ENCODE assay signal across 11 cellular contexts in genomic region chrX:104668550-104668949, GRCh38.
DNase-seq lines count a peak whose midpoint lies in the region; ATAC-seq and TF ChIP-seq lines count a peak whose summit lies in the region.
"Had no signal": no experiment of that assay in that cellular context is flagged by ENCODE, and none has a peak within 500 bp of the region (broad histone marks: within the 10 kb centered on the region; RNA-seq: fewer than 3 reads in every experiment).

No MANE protein-coding gene starts in this region.

- H4K5ac ChIP-seq in H9 (ENCODE audit: insufficient read length, low read depth, low read length), result no peak overlapping the region

- H3K9me2 ChIP-seq in PC-3 (replicated peaks; ENCODE audit: low read length), result no peaks in the 10 kb centered on the region

- no peak overlapping the region for H2BK20ac ChIP-seq in H9 (ENCODE audit: low read depth, low read length, poor library complexity, severe bottlenecking)

- H3F3A ChIP-seq in PC-3 (ENCODE audit: low read length, unreplicated experiment), result no peaks in the 10 kb centered on the region

- H3K27ac Mint-ChIP-seq in H9, result no peak overlapping the region
- no peak overlapping the region for H3K27ac Mint-ChIP-seq in progenitor cell of endocrine pancreas
- H3K27ac Mint-ChIP-seq: activated T-cell treated with anti-CD3 and anti-CD28 coated beads, Interleukin-2, amount 50 U/mL, for 72 hours had no signal

- H3K4me3 ChIP-seq in PC-3 (ENCODE audit: low read length), result no peak overlapping the region
- no peak overlapping the region for H3K4me3 ChIP-seq in fibroblast of pulmonary artery (replicated peaks; ENCODE audit: low read depth, low read length)

- ATAC-seq in PC-3, result peak; percentile 57; the same call in 1 of the 2 replicates
- ATAC-seq: activated T-cell treated with anti-CD3 and anti-CD28 coated beads, Interleukin-2, amount 50 U/mL, for 72 hours had no signal

- CTCF ChIA-PET in PC-3 (lab: Charles Lee), result interaction anchor here (0.6 to 1.5 kb wide), 7 partner anchors 27 to 355 kb away, joined by 3 to 9 read pairs (median 4); no protein-coding TSS in a partner anchor

- H4K91ac ChIP-seq in H9 (ENCODE audit: insufficient read length, low read depth, low read length), result no peak overlapping the region

- H3K27me3 Mint-ChIP-seq in H9 (ENCODE audit: low read depth), result no peaks in the 10 kb centered on the region
- no peaks in the 10 kb centered on the region for H3K27me3 Mint-ChIP-seq in progenitor cell of endocrine pancreas

- H3K4ac ChIP-seq in H9 (ENCODE audit: low read depth, low read length), result no peak overlapping the region

- no peak overlapping the region for H2BK15ac ChIP-seq in H9 (ENCODE audit: low read depth, low read length)

- H3K27me3 ChIP-seq in H9 (ENCODE audit: insufficient read depth, low read length), result no peaks in the 10 kb centered on the region
- no peaks in the 10 kb centered on the region for H3K27me3 ChIP-seq in PC-3 (ENCODE audit: low read length)

- no peaks in the 10 kb centered on the region for H3K79me1 ChIP-seq in H9 (ENCODE audit: insufficient read depth, low read depth, low read length, poor library complexity, severe bottlenecking)

- no peak overlapping the region for H2BK120ac ChIP-seq in H9 (ENCODE audit: low read depth, low read length, poor library complexity, severe bottlenecking)

- no CpG with 5 or more reads among the region's 3 CpGs for WGBS in H9 (ENCODE audit: extremely low coverage, insufficient read length, low lambda C conversion rate)

- H3K23ac ChIP-seq in H9 (ENCODE audit: insufficient read length, low read depth, low read length), result no peak overlapping the region

- H3K4me2 ChIP-seq in H9 (ENCODE audit: insufficient read depth, insufficient read length, low read length) (no peak overlapping the region), PC-3 (ENCODE audit: low read length) (no peak overlapping the region)

- BruUV-seq in PC-3 (replicated peaks; lab: Mats Ljungman, UMichigan), result no TSS peak

- H3K27ac ChIP-seq in H9 (ENCODE audit: insufficient read length, low read depth, low read length), result no peak overlapping the region
- H3K27ac ChIP-seq in PC-3 (ENCODE audit: low read length), result no peak overlapping the region

- H4K20me1 ChIP-seq in H9 (ENCODE audit: control insufficient read depth, insufficient read depth, insufficient read length) (no peaks in the 10 kb centered on the region), PC-3 (ENCODE audit: low read length) (no peaks in the 10 kb centered on the region)

- H3K14ac ChIP-seq in H9 (ENCODE audit: insufficient read depth, low read length), result no peak overlapping the region

- H3K4me1 ChIP-seq in H9 (ENCODE audit: insufficient read depth, low read length) (no peaks in the 10 kb centered on the region), PC-3 (ENCODE audit: insufficient read depth, low read length) (no peaks in the 10 kb centered on the region)

- H2AK5ac ChIP-seq in H9 (ENCODE audit: insufficient read length, low read length), result no peak overlapping the region

- H2AFZ ChIP-seq in H9 (ENCODE audit: low read length) (no peak overlapping the region), PC-3 (ENCODE audit: low read length) (no peak overlapping the region)

- H3K9me3 ChIP-seq in H9 (ENCODE audit: control insufficient read depth, low read depth, low read length) (no peaks in the 10 kb centered on the region), PC-3 (ENCODE audit: low read length) (no peaks in the 10 kb centered on the region)

- POLR2A ChIA-PET in PC-3 (lab: Charles Lee; ENCODE audit: unreplicated experiment), result no interaction called here

- H3K36me3 ChIP-seq in PC-3 (ENCODE audit: low read depth, low read length), result no peaks in the 10 kb centered on the region

- no peak overlapping the region for H2BK12ac ChIP-seq in H9 (ENCODE audit: insufficient read length, low read depth, low read length)

- H3K18ac ChIP-seq in H9 (ENCODE audit: insufficient read length, low read depth, low read length), result no peak overlapping the region

- no peaks in the 10 kb centered on the region for H3K79me2 ChIP-seq in H9 (ENCODE audit: insufficient read depth, low read length)
- H3K79me2 ChIP-seq in PC-3 (ENCODE audit: low read length), result no peaks in the 10 kb centered on the region

- no peak overlapping the region for H4K8ac ChIP-seq in H9 (replicated peaks; ENCODE audit: insufficient read length, low read depth, low read length)

- H3K9me3 Mint-ChIP-seq in H9, result peaks cover 4 to 46% of the 10 kb centered on the region in 2 experiments
- H3K9me3 Mint-ChIP-seq in progenitor cell of endocrine pancreas (ENCODE audit: low read depth), result peaks cover 14% of the 10 kb centered on the region
- H3K9me3 Mint-ChIP-seq: activated T-cell treated with anti-CD3 and anti-CD28 coated beads, Interleukin-2, amount 50 U/mL, for 72 hours had no signal

- H3K4me1 Mint-ChIP-seq in H9, result no peaks in the 10 kb centered on the region
- peaks cover 4% of the 10 kb centered on the region for H3K4me1 Mint-ChIP-seq in progenitor cell of endocrine pancreas (ENCODE audit: low read depth)

- TF ChIP-seq CTCF in H9 (conservative IDR thresholded peaks at IDR 0.05) (peak; percentile 42; the same call in 2 of the 3 replicates), PC-3 (conservative IDR thresholded peaks at IDR 0.05; ENCODE audit: low read depth, low read length) (peak; percentile 63), fibroblast of pulmonary artery (IDR thresholded peaks at IDR 0.05; ENCODE audit: low read length, missing control alignments) (no peak), progenitor cell of endocrine pancreas (IDR thresholded peaks at IDR 0.05; ENCODE audit: unreplicated experiment) (peak; percentile 45)

- intact Hi-C loops in PC-3 (cut with micrococcal nuclease), result loop anchor here (1.0 to 5.0 kb wide), 4 partner anchors 39 to 524 kb away; partner anchors contain the start of gene IL1RAPL2

- H3K36me3 Mint-ChIP-seq in H9 (ENCODE audit: insufficient read depth in 1 of 3, low read depth in 3 of 3), result peaks cover 0 to 2% (median 0%) of the 10 kb centered on the region in 3 experiments; a peak in 2 of 7 replicates
- no peaks in the 10 kb centered on the region for H3K36me3 Mint-ChIP-seq in progenitor cell of endocrine pancreas (ENCODE audit: insufficient read depth)

- H3K4me3 Mint-ChIP-seq in H9 (no peak overlapping the region), progenitor cell of endocrine pancreas (ENCODE audit: low read depth) (no peak overlapping the region)
- H3K4me3 Mint-ChIP-seq: activated T-cell treated with anti-CD3 and anti-CD28 coated beads, Interleukin-2, amount 50 U/mL, for 72 hours had no signal

- DNase-seq in H9, result no peak
- peak; percentile 57 for DNase-seq in PC-3
- peak; percentile 17 for DNase-seq in fibroblast of pulmonary artery (ENCODE audit: low read depth)
- no peak for DNase-seq in progenitor cell of endocrine pancreas (ENCODE audit: low spot score, unreplicated experiment)
- no peak for DNase-seq in AML-193 (lab: John Stamatoyannopoulos, UW)
- no peak for DNase-seq in NCI-H69 (lab: John Stamatoyannopoulos, UW)
- DNase-seq in islet precursor cell, result no peak
- DNase-seq: activated T-cell treated with anti-CD3 and anti-CD28 coated beads, Interleukin-2, amount 50 U/mL, for 72 hours; DMS79 treated with DMSO at 0.1 percent for 48 hours; NK-92 treated with Interleukin-12 subunit alpha and Interleukin-12 subunit beta, amount 100 ng/mL, for 24 hours; stimulated activated naive CD4-positive, alpha-beta T cell had no signal

- no peak overlapping the region for H3K9ac ChIP-seq in H9 (ENCODE audit: extremely low read depth, insufficient read length, low read length)
- H3K9ac ChIP-seq in PC-3 (ENCODE audit: low read length), result no peak overlapping the region

- no peak overlapping the region for H3T11ph ChIP-seq in H9 (ENCODE audit: low read length)

- H3K56ac ChIP-seq in H9 (ENCODE audit: insufficient read length, low read depth, low read length), result no peak overlapping the region

- no peaks in the 10 kb centered on the region for H3K23me2 ChIP-seq in H9 (ENCODE audit: insufficient read length, low read depth, low read length, poor library complexity, severe bottlenecking)

- H2BK5ac ChIP-seq in H9 (ENCODE audit: insufficient read length, low read length), result no peak overlapping the region

Comparison
In these comparisons a context has a peak if more than half of its experiments do, and no peak if none do; other contexts are left out.
1. DNase-seq: peak in PC-3 (single experiment) and fibroblast of pulmonary artery (single experiment); none in H9 (single experiment), progenitor cell of endocrine pancreas (single experiment), AML-193 (0 of 2), NCI-H69 (single experiment) and islet precursor cell (single experiment).